In the genomic region with DNA sequence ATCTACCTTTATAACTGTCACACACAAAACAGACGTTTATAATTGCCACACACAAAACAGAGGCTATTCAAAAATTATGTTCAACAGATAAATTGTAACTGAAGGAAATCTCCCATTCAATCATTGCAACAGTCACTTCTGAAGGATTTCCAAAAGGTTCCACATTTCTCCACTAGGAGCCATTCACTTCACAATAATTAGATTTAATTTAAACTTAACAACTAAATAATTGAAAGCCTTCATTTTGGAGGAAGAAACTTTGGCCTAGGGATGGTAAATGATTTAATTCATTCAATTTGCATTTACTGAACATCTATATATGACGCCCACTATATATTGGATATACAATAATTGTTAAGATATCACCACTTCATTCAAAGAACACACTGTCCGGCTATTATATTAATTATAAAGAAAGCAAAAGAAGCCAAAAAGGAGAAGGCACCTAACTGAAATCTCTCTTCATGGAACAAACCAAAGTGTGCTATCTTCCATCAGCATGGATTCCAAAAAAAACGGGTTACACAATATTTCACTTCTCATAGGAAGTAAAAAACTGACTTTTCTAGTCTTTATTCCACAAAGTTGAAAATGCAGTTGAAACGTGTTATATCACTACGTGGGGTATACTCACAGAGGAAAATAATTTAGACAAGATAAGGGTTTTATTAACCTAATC, we compare ENCODE assay signal across 1 cellular context.
TF ChIP-seq lines count a peak whose summit lies in the region.

No MANE protein-coding gene starts in this region.

TF ChIP-seq in H1, 55 proteins besides CTCF, POLR2A, EP300 and RAD21:
- no peak for TF ChIP-seq KDM1A (IDR thresholded peaks at IDR 0.05; ENCODE audit: borderline replicate concordance, low read length)
- TF ChIP-seq EZH2 (IDR thresholded peaks at IDR 0.05; ENCODE audit: low read depth, low read length, severe bottlenecking) = no peak
TF ChIP-seq in H1: peak in this region for 0.
